ENCODE assay signal across 8 cellular contexts in the genomic region with DNA sequence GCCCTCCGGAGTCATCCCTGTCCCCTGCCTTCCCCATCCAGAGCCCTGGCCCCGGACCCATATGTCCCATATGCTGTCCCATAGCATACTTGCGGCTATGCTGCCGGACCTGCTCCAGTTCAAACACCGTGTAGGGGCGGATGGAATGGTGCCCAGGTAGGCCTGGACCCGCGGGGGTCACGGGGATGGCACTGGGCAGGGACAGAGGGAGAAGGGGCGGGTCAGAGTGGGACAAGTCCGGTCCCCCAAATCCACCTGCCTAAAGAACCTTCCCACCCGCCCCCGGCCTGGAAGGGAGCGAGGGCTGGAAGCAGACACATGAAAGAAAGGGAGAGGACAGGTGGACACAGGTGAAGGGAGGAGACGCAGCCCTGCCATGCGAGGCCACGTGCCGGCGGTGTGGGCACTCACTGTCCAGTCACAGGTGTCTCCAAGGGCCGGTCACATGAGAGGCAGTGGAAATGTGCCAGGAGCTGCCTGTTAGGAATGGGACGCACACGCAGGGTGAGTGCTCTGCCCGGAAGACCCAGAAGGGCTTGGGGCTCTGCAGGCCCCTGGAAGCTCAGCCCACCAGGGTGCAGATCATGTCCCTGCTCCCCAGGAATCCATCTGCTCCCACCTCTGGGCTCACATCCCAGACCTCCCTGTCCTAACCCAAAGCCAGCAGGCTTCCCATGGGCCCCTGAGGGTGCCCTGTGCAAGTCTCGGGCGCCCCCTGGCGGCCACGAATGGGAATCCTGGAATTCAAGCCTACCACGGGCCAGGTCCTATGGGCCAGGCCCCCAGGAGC. TPM values are rescaled to one million over a fixed set of nuclear protein-coding genes. Genes with fewer than 3 reads are reported as not detected.
A peak's percentile ranks its signal among the peaks of the same experiment; 100 is the strongest.
DNase-seq lines count a peak whose midpoint lies in the region; ATAC-seq and TF ChIP-seq lines count a peak whose summit lies in the region.

No MANE protein-coding gene starts in this region.

- ATAC-seq in HG03378 (IDR thresholded peaks at IDR 0.05; ENCODE audit: unreplicated experiment) (peak; percentile 38), GM21576 (IDR thresholded peaks at IDR 0.05; ENCODE audit: unreplicated experiment) (no peak)

- intact Hi-C loops in lower leg skin (cut with DNase I; ENCODE audit: low total_unique reads) = no loop called here

- H3K27ac ChIP-seq in coronary artery = no peak overlapping the region

- peak; percentile 99 for TF ChIP-seq CTCF in coronary artery (IDR thresholded peaks at IDR 0.05)
- peak in 1 of 3 donors; percentile 74 for TF ChIP-seq CTCF in lower leg skin (IDR thresholded peaks at IDR 0.05)

- H3K4me3 ChIP-seq in coronary artery = no peak overlapping the region
- no peak overlapping the region for H3K4me3 ChIP-seq in lower leg skin (ENCODE audit: low read depth, poor library complexity, severe bottlenecking)

- DNase-seq in DMS79 (lab: John Stamatoyannopoulos, UW) (peak; percentile 35), NCI-H774 (lab: John Stamatoyannopoulos, UW) (peak; percentile 87), coronary artery (ENCODE audit: low spot score) (no peak), lower leg skin (ENCODE audit: low spot score in 2 of 2) (peak; percentile 79 to 98)
- DNase-seq in activated CD4-positive, alpha-beta T cell treated with anti-CD3 and anti-CD28 coated beads, Interleukin-2, amount 50 U/mL, for 1 hour = peak; percentile 86
- peak; percentile 75 to 81 (median 80) for DNase-seq in stimulated activated CD4-positive, alpha-beta T cell treated with anti-CD3 and anti-CD28 coated beads, TNF-alpha, amount 100 ng/mL, for 4 hours (ENCODE audit: low read depth in 3 of 3)

- 63 to 71% methylated on average over 26 to 28 of the region's 28 CpGs for WGBS in lower leg skin, 2 donors

- TF ChIP-seq POLR2A in lower leg skin (IDR thresholded peaks at IDR 0.05) = no peak

RNA-seq across cellular contexts. Expression of gene UBALD2, which starts 14.0 kb away (rescaled TPM):
- 10 to 100 TPM; 21.3 to 50.9 (median 28.6) TPM for total RNA-seq in lower leg skin

RNA-seq across cellular contexts. Expression of gene QRICH2, which starts 28.9 kb away (rescaled TPM):
- total RNA-seq in lower leg skin = 1 to 10 TPM in 3 of 4 donors, under 1 TPM in 1; 0.88 to 3.3 (median 1.8) TPM

RNA-seq across cellular contexts. Expression of gene RNF157, which starts 38.9 kb away (rescaled TPM):
- 1 to 10 TPM in 3 of 4 donors, under 1 TPM in 1; 0.83 to 2.4 (median 1.4) TPM for total RNA-seq in lower leg skin
